Comparison of ENCODE assay signal across 9 cellular contexts in the genomic region with DNA sequence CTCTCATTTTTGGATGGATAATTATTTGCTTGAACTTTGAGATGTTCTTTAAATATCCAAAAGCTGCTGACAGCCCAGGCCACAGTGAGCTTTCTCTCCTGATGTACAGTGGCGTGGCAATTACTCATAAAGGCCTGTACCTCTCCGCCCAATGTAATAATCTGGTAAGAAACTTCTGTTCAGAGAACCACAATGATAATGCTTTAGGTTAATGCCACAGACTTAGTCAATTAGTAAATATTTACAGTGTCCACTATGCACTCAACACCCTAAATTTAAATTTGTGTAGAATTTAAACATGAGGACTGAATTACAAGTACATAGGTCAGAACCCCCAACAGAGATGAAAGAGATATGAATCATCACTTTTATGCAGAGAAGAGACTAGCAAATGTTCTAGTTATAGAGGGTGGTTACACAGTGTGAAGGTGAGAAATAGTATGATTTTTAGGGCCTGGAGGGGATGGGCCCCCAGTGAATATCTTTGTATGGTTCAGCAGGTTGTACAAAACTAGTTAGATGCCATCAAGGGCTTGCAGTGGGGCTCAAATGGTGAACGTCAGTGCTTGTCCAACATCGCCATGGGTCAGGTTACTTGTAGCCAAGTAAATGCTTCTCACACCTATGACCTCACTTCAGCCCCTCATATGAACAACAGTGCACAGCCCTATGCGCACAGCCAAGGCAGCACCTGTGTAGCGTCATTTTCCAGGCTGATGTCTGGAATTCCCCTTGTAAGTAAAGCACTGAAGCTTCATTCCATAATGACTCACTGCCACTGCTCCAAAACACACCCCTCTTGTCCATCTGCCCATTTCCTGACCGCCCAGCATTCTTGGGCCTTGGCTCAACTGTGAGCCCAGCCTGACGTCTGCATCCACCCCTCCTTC. TPM values are rescaled to one million over a fixed set of nuclear protein-coding genes. Genes with fewer than 3 reads are reported as not detected.
DNase-seq lines count a peak whose midpoint lies in the region; ATAC-seq lines count a peak whose summit lies in the region.
"Had no signal": no experiment of that assay in that cellular context is flagged by ENCODE, and none has a peak within 500 bp of the region (broad histone marks: within the 10 kb centered on the region; RNA-seq: fewer than 3 reads in every experiment).

No MANE protein-coding gene starts in this region.

- peaks cover 62% of the 10 kb centered on the region for H3K79me2 ChIP-seq in ACC112 (ENCODE audit: control insufficient read depth, insufficient read depth, low read length, unreplicated experiment)

- H3K4me1 ChIP-seq in ACC112 (ENCODE audit: control insufficient read depth, insufficient read depth, low read length, unreplicated experiment) (peaks cover 78% of the 10 kb centered on the region), mucosa of rectum (ENCODE audit: control insufficient read depth in 2 of 2, insufficient read depth in 2 of 2, low read length in 2 of 2) (peaks cover 8 to 11% of the 10 kb centered on the region in 2 donors)

- H3K36me3 ChIP-seq in ACC112 (ENCODE audit: insufficient read depth, low read length) (0 out of 2 replicates have a peak, but pooled peaks cover 6% of the 10 kb centered on the region), mucosa of rectum (ENCODE audit: control insufficient read depth in 2 of 2, insufficient read depth in 2 of 2, low read length in 2 of 2) (peaks cover 0 to 3% of the 10 kb centered on the region in 2 donors)

- H3K9ac ChIP-seq in mucosa of rectum (ENCODE audit: low read depth in 1 of 2, low read length in 2 of 2): no peak overlapping the region

- no peak for ATAC-seq in GM19035 (IDR thresholded peaks at IDR 0.05; ENCODE audit: unreplicated experiment)
- ATAC-seq in HG02642 (IDR thresholded peaks at IDR 0.05; ENCODE audit: poor library complexity, unreplicated experiment): no peak

- DNase-seq in HT-29 (ENCODE audit: low spot score) (peak; percentile 95), dedifferentiated amniotic fluid mesenchymal stem cell (ENCODE audit: extremely low spot score) (peak; percentile 93), DMS79 (lab: John Stamatoyannopoulos, UW) (no peak), NCI-H187 (lab: John Stamatoyannopoulos, UW) (no peak)

- H2AFZ ChIP-seq in ACC112 (ENCODE audit: low read length, unreplicated experiment): no peak overlapping the region

- no peaks in the 10 kb centered on the region for H3K27me3 ChIP-seq in ACC112 (ENCODE audit: insufficient read depth, low read length)
- H3K27me3 ChIP-seq in mucosa of rectum (ENCODE audit: control insufficient read depth in 2 of 2, insufficient read depth in 2 of 2, low read length in 2 of 2): no peaks in the 10 kb centered on the region

- H3K27ac ChIP-seq in ACC112 (ENCODE audit: low read depth, low read length) (peak overlapping the region; percentile 96), mucosa of rectum (ENCODE audit: low read depth in 2 of 2, low read length in 2 of 2) (peak overlapping the region; percentile 53 to 57)
- H3K27ac ChIP-seq: VCaP had no signal

- H3K4me3 ChIP-seq in ACC112 (ENCODE audit: low read depth, low read length): peak overlapping the region; percentile 38; the same call in 1 of the 2 replicates
- no peak overlapping the region for H3K4me3 ChIP-seq in mucosa of rectum (ENCODE audit: low read length in 2 of 2)

- no peaks in the 10 kb centered on the region for H3K9me3 ChIP-seq in mucosa of rectum (ENCODE audit: control insufficient read depth in 2 of 2, low read length in 2 of 2)

RNA-seq across cellular contexts. Expression of a gene that starts 13.3 kb away (rescaled TPM):
- 156 and 181 TPM in 2 replicates for total RNA-seq in HT-29 (2014; rRNA removed; shearing (Covaris generic))

Comparison
In these comparisons a context has a peak if more than half of its experiments do, and no peak if none do; other contexts are left out.
1. DNase-seq: peak in HT-29 (single experiment) and dedifferentiated amniotic fluid mesenchymal stem cell (single experiment); none in DMS79 (single experiment) and NCI-H187 (0 of 2).